Comparison of ENCODE assay signal across 12 cellular contexts in the genomic region with DNA sequence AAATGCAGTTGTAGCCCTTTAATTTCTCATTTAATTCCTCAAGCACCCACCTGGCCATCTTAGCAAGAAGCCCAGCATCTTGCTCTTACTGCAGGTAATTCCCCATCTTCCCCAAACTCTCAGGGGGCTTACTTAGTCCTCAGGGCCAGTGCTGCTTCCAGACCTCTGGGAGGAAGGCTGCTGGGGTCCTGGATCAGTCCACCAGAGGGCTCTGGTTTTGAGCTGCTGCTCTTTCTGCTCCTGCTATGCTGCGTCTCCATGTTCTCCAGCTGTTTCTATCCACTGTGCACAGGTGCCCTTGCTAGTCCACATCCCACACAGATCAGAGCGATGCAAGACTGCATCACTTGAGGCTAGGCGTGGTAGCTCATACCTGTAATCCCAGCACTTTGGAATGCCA. TPM values are rescaled to one million over a fixed set of nuclear protein-coding genes. Genes with fewer than 3 reads are reported as not detected.
DNase-seq lines count a peak whose midpoint lies in the region; ATAC-seq and TF ChIP-seq lines count a peak whose summit lies in the region.
"Had no signal": no experiment of that assay in that cellular context is flagged by ENCODE, and none has a peak within 500 bp of the region (broad histone marks: within the 10 kb centered on the region; RNA-seq: fewer than 3 reads in every experiment).

No MANE protein-coding gene starts in this region.

- H3K9ac ChIP-seq in SK-N-SH (no peak overlapping the region), smooth muscle cell (ENCODE audit: low read depth) (no peak overlapping the region)

- H3K36me3 ChIP-seq in SK-N-SH (replicated peaks in 1 of 2; ENCODE audit: control insufficient read depth in 1 of 2, insufficient read depth in 2 of 2, low read length in 1 of 2) (no peaks in the 10 kb centered on the region), smooth muscle cell (ENCODE audit: low read depth) (no peaks in the 10 kb centered on the region)

- no peaks in the 10 kb centered on the region for H3K9me2 ChIP-seq in SK-N-SH

- H3K79me2 ChIP-seq in SK-N-SH (ENCODE audit: insufficient read depth) (no peaks in the 10 kb centered on the region), smooth muscle cell (ENCODE audit: low read depth) (no peaks in the 10 kb centered on the region)

- ATAC-seq in HG03135 (IDR thresholded peaks at IDR 0.05; ENCODE audit: unreplicated experiment) = no peak

- H3K4me2 ChIP-seq in SK-N-SH (no peak overlapping the region), smooth muscle cell (no peak overlapping the region)

- H3K4me3 ChIP-seq in SK-N-SH (ENCODE audit: low read depth in 2 of 2, low read length in 1 of 2) (no peak overlapping the region), epithelial cell of proximal tubule (ENCODE audit: low read depth, low read length) (no peak overlapping the region), smooth muscle cell (no peak overlapping the region)

- H3K9me3 ChIP-seq in SK-N-SH (no peaks in the 10 kb centered on the region), smooth muscle cell (replicated peaks; ENCODE audit: low read depth) (no peaks in the 10 kb centered on the region)

- TF ChIP-seq CTCF in SK-N-SH (IDR thresholded peaks at IDR 0.05) (no peak), epithelial cell of proximal tubule (conservative IDR thresholded peaks at IDR 0.05; ENCODE audit: low read depth, low read length) (peak; percentile 29), smooth muscle cell (IDR thresholded peaks at IDR 0.05; ENCODE audit: borderline replicate concordance, insufficient read depth, poor library complexity, severe bottlenecking) (peak; percentile 3)

- CTCF ChIA-PET in SK-N-SH (lab: Yijun Ruan, JAX) = interaction anchor here (1.0 to 1.7 kb wide), 3 partner anchors 11 to 121 kb away, joined by 3 to 6 read pairs (median 4); no protein-coding TSS in a partner anchor

- no peak overlapping the region for H2AFZ ChIP-seq in SK-N-SH (ENCODE audit: low read depth)
- no peak overlapping the region for H2AFZ ChIP-seq in smooth muscle cell (ENCODE audit: low read depth)

- H4K20me1 ChIP-seq in SK-N-SH (ENCODE audit: insufficient read depth) = no peaks in the 10 kb centered on the region
- no peaks in the 10 kb centered on the region for H4K20me1 ChIP-seq in smooth muscle cell (ENCODE audit: low read depth)

- WGBS in SK-N-SH (ENCODE audit: low lambda C conversion rate) = 100% methylated on average over 3 of the region's 3 CpGs
- 69% methylated on average over 3 of the region's 3 CpGs for WGBS in smooth muscle cell (ENCODE audit: low lambda C conversion rate)

- no peak for TF ChIP-seq RAD21 in SK-N-SH (IDR thresholded peaks at IDR 0.05; ENCODE audit: low read length)

- POLR2A ChIA-PET in SK-N-SH (lab: Yijun Ruan, JAX) = no interaction called here

- no peak for TF ChIP-seq EP300 in SK-N-SH (IDR thresholded peaks at IDR 0.05; ENCODE audit: borderline replicate concordance in 1 of 2, low read depth in 1 of 2, low read length in 1 of 2)

- H3K27ac ChIP-seq in SK-N-SH (ENCODE audit: low read depth in 2 of 2, low read length in 1 of 2) (no peak overlapping the region), smooth muscle cell (ENCODE audit: low read depth) (no peak overlapping the region)

- H3F3A ChIP-seq in SK-N-SH (replicated peaks; ENCODE audit: insufficient read depth) = no peaks in the 10 kb centered on the region
- H3F3A ChIP-seq in smooth muscle cell (ENCODE audit: low read depth) = no peaks in the 10 kb centered on the region

- H3K4me1 ChIP-seq in SK-N-SH (ENCODE audit: control insufficient read depth in 1 of 2, insufficient read depth in 2 of 2, low read depth in 1 of 2, low read length in 1 of 2) (peaks cover 0 to 6% of the 10 kb centered on the region in 2 experiments; a peak in 2 of 4 replicates), smooth muscle cell (ENCODE audit: low read depth) (no peaks in the 10 kb centered on the region)

- H3K27me3 ChIP-seq in SK-N-SH (ENCODE audit: insufficient read depth) (no peaks in the 10 kb centered on the region), smooth muscle cell (ENCODE audit: low read depth) (no peaks in the 10 kb centered on the region)

- DNase-seq in NCI-H2227 (lab: John Stamatoyannopoulos, UW; ENCODE audit: unreplicated experiment) (peak; percentile 16), NCI-H2227 treated with DMSO at 0.1 percent for 48 hours (lab: John Stamatoyannopoulos, UW) (no peak), SK-N-SH (peak; percentile 25), epithelial cell of proximal tubule (ENCODE audit: low read depth) (no peak), smooth muscle cell (lab: John Stamatoyannopoulos, UW; ENCODE audit: unreplicated experiment) (no peak), NCI-H2196 treated with DMSO at 0.1 percent for 48 hours (lab: John Stamatoyannopoulos, UW; ENCODE audit: unreplicated experiment) (no peak), NCI-H510A treated with DMSO at 0.1 percent for 48 hours (lab: John Stamatoyannopoulos, UW) (no peak)
- DNase-seq: activated CD4-positive, CD25-positive, alpha-beta regulatory T cell; activated CD8-positive, alpha-beta memory T cell treated with anti-CD3 and anti-CD28 coated beads, Interleukin-2, amount 50 U/mL, for 48 hours; foreskin melanocyte; NCI-H226 had no signal

TF ChIP-seq in SK-N-SH, 30 proteins besides CTCF, POLR2A, EP300 and RAD21:
- TF ChIP-seq RCOR1 (IDR thresholded peaks at IDR 0.05; ENCODE audit: low read length) (no peak), EZH2phosphoT487 (IDR thresholded peaks at IDR 0.05; ENCODE audit: borderline replicate concordance, low read depth) (no peak), MEF2A (IDR thresholded peaks at IDR 0.05; ENCODE audit: borderline replicate concordance, low read depth) (no peak), TCF12 (IDR thresholded peaks at IDR 0.05) (no peak), NRF1 (IDR thresholded peaks at IDR 0.05; ENCODE audit: low read depth, low read length) (no peak), MXI1 (IDR thresholded peaks at IDR 0.05; ENCODE audit: low read depth, low read length) (no peak)
- TF ChIP-seq, protein P1, sequence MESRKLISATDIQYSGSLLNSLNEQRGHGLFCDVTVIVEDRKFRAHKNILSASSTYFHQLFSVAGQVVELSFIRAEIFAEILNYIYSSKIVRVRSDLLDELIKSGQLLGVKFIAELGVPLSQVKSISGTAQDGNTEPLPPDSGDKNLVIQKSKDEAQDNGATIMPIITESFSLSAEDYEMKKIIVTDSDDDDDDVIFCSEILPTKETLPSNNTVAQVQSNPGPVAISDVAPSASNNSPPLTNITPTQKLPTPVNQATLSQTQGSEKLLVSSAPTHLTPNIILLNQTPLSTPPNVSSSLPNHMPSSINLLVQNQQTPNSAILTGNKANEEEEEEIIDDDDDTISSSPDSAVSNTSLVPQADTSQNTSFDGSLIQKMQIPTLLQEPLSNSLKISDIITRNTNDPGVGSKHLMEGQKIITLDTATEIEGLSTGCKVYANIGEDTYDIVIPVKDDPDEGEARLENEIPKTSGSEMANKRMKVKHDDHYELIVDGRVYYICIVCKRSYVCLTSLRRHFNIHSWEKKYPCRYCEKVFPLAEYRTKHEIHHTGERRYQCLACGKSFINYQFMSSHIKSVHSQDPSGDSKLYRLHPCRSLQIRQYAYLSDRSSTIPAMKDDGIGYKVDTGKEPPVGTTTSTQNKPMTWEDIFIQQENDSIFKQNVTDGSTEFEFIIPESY (IDR thresholded peaks at IDR 0.05; ENCODE audit: borderline replicate concordance, low read depth) = no peak
TF ChIP-seq in SK-N-SH: peak in this region for 0.

RNA-seq across cellular contexts. Expression of a gene that starts 34.5 kb away (rescaled TPM):
- polyA plus RNA-seq in SK-N-SH (2012; rRNA removed) (7.9 and 11.3 TPM in 2 replicates), smooth muscle cell (26.9 and 27.2 TPM in 2 replicates)
- 11.0 and 13.0 TPM in 2 replicates for polyA plus RNA-seq in SK-N-SH (2012; cell fraction: cytosol; rRNA removed)
- polyA plus RNA-seq in SK-N-SH (2012; cell fraction: nucleus; rRNA removed) = 10.1 and 20.5 TPM in 2 replicates
- total RNA-seq in epithelial cell of proximal tubule (11.7 and 20.8 TPM in 2 replicates), smooth muscle cell (109 and 117 TPM in 2 replicates)

Comparison
In these comparisons a context has a peak if more than half of its experiments do, and no peak if none do; other contexts are left out.
1. DNase-seq: peak in NCI-H2227 (single experiment) and SK-N-SH (single experiment); none in NCI-H2227 treated with DMSO at 0.1 percent for 48 hours (single experiment), epithelial cell of proximal tubule (single experiment), smooth muscle cell (single experiment), NCI-H2196 treated with DMSO at 0.1 percent for 48 hours (single experiment) and NCI-H510A treated with DMSO at 0.1 percent for 48 hours (single experiment).